8 cellular contexts compared by ENCODE assay signal in genomic region chr2:70248810-70249438, GRCh38. TPM values are rescaled to one million over a fixed set of nuclear protein-coding genes. Genes with fewer than 3 reads are reported as not detected.
A peak's percentile ranks its signal among the peaks of the same experiment; 100 is the strongest.
DNase-seq lines count a peak whose midpoint lies in the region; ATAC-seq and TF ChIP-seq lines count a peak whose summit lies in the region.

No MANE protein-coding gene starts in this region.

- no peaks in the 10 kb centered on the region for H3K36me3 ChIP-seq in tibial nerve

- H3K4me1 ChIP-seq in tibial nerve, result peaks cover 0 to 34% (median 11%) of the 10 kb centered on the region in 4 donors

- in situ Hi-C loops in KBM-7 (cut with MboI; ENCODE audit: low pct_unique_long_range_greater_than_20kb, low sequenced_read_pairs), result no loop called here

- H3K27ac ChIP-seq in tibial nerve, result peak overlapping the region; percentile 91 to 99 (median 96)

- WGBS in tibial nerve, 2 donors, result 2 to 3% methylated on average over 24 of the region's 24 CpGs

- peak; percentile 45 for DNase-seq in COLO829 (ENCODE audit: low spot score)
- peak; percentile 95 for DNase-seq in KBM-7
- DNase-seq in SHP77 (lab: John Stamatoyannopoulos, UW), result peak; percentile 76 to 87
- DNase-seq in activated naive CD4-positive, alpha-beta T cell treated with anti-CD3 and anti-CD28 coated beads for 36 hours, result peak; percentile 97
- peak; percentile 58 to 98 (median 93) for DNase-seq in head of caudate nucleus
- peak; percentile 96 for DNase-seq in pons (ENCODE audit: low spot score)
- peak; percentile 95 to 99 for DNase-seq in tibial nerve (ENCODE audit: low spot score in 2 of 2)

- H3K4me3 Mint-ChIP-seq in activated naive CD4-positive, alpha-beta T cell treated with anti-CD3 and anti-CD28 coated beads for 36 hours, result peak overlapping the region; percentile 99

- H3K9me3 ChIP-seq in tibial nerve, result no peaks in the 10 kb centered on the region

- H3K4me3 ChIP-seq in tibial nerve, result peak overlapping the region; percentile 73 to 92 (median 80)

- intact Hi-C loops in activated naive CD4-positive, alpha-beta T cell treated with anti-CD3 and anti-CD28 coated beads for 36 hours (cut with micrococcal nuclease), result loop anchor here (1.0 to 5.0 kb wide), 11 partner anchors 9 to 607 kb away; partner anchors contain the start of genes AAK1, GMCL1, PCYOX1 and SNRNP27
- intact Hi-C loops in head of caudate nucleus (cut with DNase I), result loop anchor here (2.0 to 5.0 kb wide), 2 partner anchors 58 to 162 kb away; partner anchors contain the start of genes C2orf42 and PCBP1

- no peak for TF ChIP-seq POLR2A in tibial nerve (IDR thresholded peaks at IDR 0.05)

- peaks cover 27% of the 10 kb centered on the region for H3K4me1 Mint-ChIP-seq in activated naive CD4-positive, alpha-beta T cell treated with anti-CD3 and anti-CD28 coated beads for 36 hours (ENCODE audit: low read depth)

- CTCF ChIA-PET in activated naive CD4-positive, alpha-beta T cell treated with anti-CD3 and anti-CD28 coated beads for 36 hours (lab: Charles Lee), result interaction anchor here (1.1 to 1.4 kb wide), 2 partner anchors 13 to 337 kb away, joined by 3 read pairs; no protein-coding TSS in a partner anchor

- peak; percentile 51 to 65 for TF ChIP-seq EP300 in tibial nerve (IDR thresholded peaks at IDR 0.05)

- peaks cover 14% of the 10 kb centered on the region for H3K36me3 Mint-ChIP-seq in activated naive CD4-positive, alpha-beta T cell treated with anti-CD3 and anti-CD28 coated beads for 36 hours (ENCODE audit: low read depth)

- no peaks in the 10 kb centered on the region for H3K9me3 Mint-ChIP-seq in activated naive CD4-positive, alpha-beta T cell treated with anti-CD3 and anti-CD28 coated beads for 36 hours

- no peaks in the 10 kb centered on the region for H3K27me3 ChIP-seq in tibial nerve

- ATAC-seq in GM21619 (IDR thresholded peaks at IDR 0.05; ENCODE audit: unreplicated experiment), result peak; percentile 43

- H3K27me3 Mint-ChIP-seq in activated naive CD4-positive, alpha-beta T cell treated with anti-CD3 and anti-CD28 coated beads for 36 hours (ENCODE audit: low read depth), result no peaks in the 10 kb centered on the region

- peak overlapping the region; percentile 98 for H3K27ac Mint-ChIP-seq in activated naive CD4-positive, alpha-beta T cell treated with anti-CD3 and anti-CD28 coated beads for 36 hours

- no peak for TF ChIP-seq CTCF in tibial nerve (IDR thresholded peaks at IDR 0.05)

RNA-seq across cellular contexts. Expression of gene TIA1, which starts 0.5 kb away (rescaled TPM):
- total RNA-seq in activated naive CD4-positive, alpha-beta T cell treated with anti-CD3 and anti-CD28 coated beads for 36 hours, result 10 to 100 TPM; 83.2 to 83.9 TPM
- 100 to 1,000 TPM in 2 of 4 donors, 10 to 100 TPM in 2; 74.1 to 141 (median 106) TPM for total RNA-seq in tibial nerve

RNA-seq across cellular contexts. Expression of gene PCYOX1, which starts 9.0 kb away (rescaled TPM):
- total RNA-seq in activated naive CD4-positive, alpha-beta T cell treated with anti-CD3 and anti-CD28 coated beads for 36 hours, result 1 to 10 TPM; 7.9 to 8.5 TPM
- 10 to 100 TPM; 22.8 to 62.7 (median 54.3) TPM for total RNA-seq in tibial nerve

RNA-seq across cellular contexts. Expression of gene SNRPG, which starts 44.6 kb away (rescaled TPM):
- total RNA-seq in activated naive CD4-positive, alpha-beta T cell treated with anti-CD3 and anti-CD28 coated beads for 36 hours, result 100 to 1,000 TPM; 439 to 458 TPM
- 100 to 1,000 TPM in 2 of 4 donors, 10 to 100 TPM in 2; 47.7 to 129 (median 87.5) TPM for total RNA-seq in tibial nerve

RNA-seq across cellular contexts. Expression of gene FAM136A, which starts 52.9 kb away (rescaled TPM):
- total RNA-seq in activated naive CD4-positive, alpha-beta T cell treated with anti-CD3 and anti-CD28 coated beads for 36 hours, result 10 to 100 TPM; 41.9 to 44.0 TPM
- 10 to 100 TPM in 3 of 4 donors, 1 to 10 TPM in 1; 8.2 to 18.3 (median 13.5) TPM for total RNA-seq in tibial nerve

RNA-seq across cellular contexts. Expression of gene C2orf42, which starts 58.1 kb away (rescaled TPM):
- total RNA-seq in activated naive CD4-positive, alpha-beta T cell treated with anti-CD3 and anti-CD28 coated beads for 36 hours, result 10 to 100 TPM; 19.2 to 23.3 TPM
- total RNA-seq in tibial nerve, result 10 to 100 TPM; 14.4 to 18.6 (median 16.1) TPM

Comparison
In these comparisons a context has a peak if more than half of its experiments do, and no peak if none do; other contexts are left out.
1. Peak in every context shown above with its lines: DNase-seq, ATAC-seq, H3K4me3 ChIP-seq and H3K27ac ChIP-seq.
2. DNase-seq: peak in every context shown above with its lines; median percentile 97 in activated naive CD4-positive, alpha-beta T cell treated with anti-CD3 and anti-CD28 coated beads for 36 hours; 97 in tibial nerve; 96 in pons; 95 in KBM-7; 93 in head of caudate nucleus; 82 in SHP77; 45 in COLO829.